In genomic region chr2:181682795-181683517, GRCh38 we compare ENCODE assay signal across 11 cellular contexts. TPM values are rescaled to one million over a fixed set of nuclear protein-coding genes. Genes with fewer than 3 reads are reported as not detected.
DNase-seq lines count a peak whose midpoint lies in the region; ATAC-seq, FAIRE-seq and TF ChIP-seq lines count a peak whose summit lies in the region.
"Had no signal": no experiment of that assay in that cellular context is flagged by ENCODE, and none has a peak within 500 bp of the region (broad histone marks: within the 10 kb centered on the region; RNA-seq: fewer than 3 reads in every experiment).

No MANE protein-coding gene starts in this region.

- CTCF ChIA-PET in CD8-positive, alpha-beta memory T cell (lab: Charles Lee): no interaction called here
- CTCF ChIA-PET in mammary epithelial cell (lab: Charles Lee; ENCODE audit: low non-redundant PET): no interaction called here

- peaks cover 61% of the 10 kb centered on the region for H3K27me3 ChIP-seq in CD8-positive, alpha-beta memory T cell (ENCODE audit: insufficient read depth, low read length, poor library complexity, severe bottlenecking)
- peaks cover 100% of the 10 kb centered on the region for H3K27me3 ChIP-seq in HUES6 (ENCODE audit: control insufficient read depth, insufficient read depth, low read length)
- peaks cover 69% of the 10 kb centered on the region for H3K27me3 ChIP-seq in mammary epithelial cell (ENCODE audit: insufficient read depth, low read length)

- peaks cover 0 to 15% (median 12%) of the 10 kb centered on the region in 5 donors for H3K9me3 Mint-ChIP-seq in CD8-positive, alpha-beta memory T cell
- H3K9me3 Mint-ChIP-seq in nephron: peaks cover 7% of the 10 kb centered on the region

- peaks cover 0 to 1% (median 0%) of the 10 kb centered on the region in 3 donors for H3K36me3 Mint-ChIP-seq in CD8-positive, alpha-beta memory T cell
- H3K36me3 Mint-ChIP-seq in nephron (ENCODE audit: low read depth): no peaks in the 10 kb centered on the region

- H2AFZ ChIP-seq in mammary epithelial cell (ENCODE audit: low read depth, low read length): no peak overlapping the region

- in situ Hi-C loops in mammary epithelial cell (cut with MboI; ENCODE audit: low sequenced_read_pairs in 2 of 2): no loop called here

- H3K4me1 Mint-ChIP-seq in CD8-positive, alpha-beta memory T cell: peaks cover 36 to 53% (median 45%) of the 10 kb centered on the region in 3 donors
- H3K4me1 Mint-ChIP-seq in nephron: peaks cover 42% of the 10 kb centered on the region

- POLR2A ChIA-PET in CD8-positive, alpha-beta memory T cell (lab: Charles Lee): no interaction called here

- H3K4me3 ChIP-seq in CD8-positive, alpha-beta memory T cell (ENCODE audit: low read length): no peak overlapping the region
- H3K4me3 ChIP-seq in HUES6 (ENCODE audit: low read depth, low read length) (peak overlapping the region; percentile 44), mammary epithelial cell (replicated peaks in 1 of 3; ENCODE audit: insufficient read depth in 1 of 3, low read depth in 2 of 3, low read length in 3 of 3) (no peak overlapping the region)

- no TSS peak for BruUV-seq in mammary epithelial cell (replicated peaks; lab: Mats Ljungman, UMichigan)

- no peaks in the 10 kb centered on the region for H4K20me1 ChIP-seq in mammary epithelial cell (ENCODE audit: insufficient read depth, low read length)

- ATAC-seq in GM18858 (IDR thresholded peaks at IDR 0.05; ENCODE audit: unreplicated experiment): no peak
- no peak for ATAC-seq in activated CD4-positive, CD25-positive, alpha-beta regulatory T cell treated with anti-CD3 and anti-CD28 coated beads, Interleukin-2, amount 50 U/mL, for 24 hours

- H3K79me2 ChIP-seq in mammary epithelial cell (ENCODE audit: insufficient read depth, low read length): no peaks in the 10 kb centered on the region

- intact Hi-C loops in mammary epithelial cell (cut with micrococcal nuclease): no loop called here

- dilution Hi-C loops in mammary epithelial cell (cut with HindIII; ENCODE audit: low sequenced_read_pairs): loop anchor here (25.0 kb wide), 1 partner anchor 121 kb away; no protein-coding TSS in a partner anchor

- no peaks in the 10 kb centered on the region for H3K9me3 ChIP-seq in CD8-positive, alpha-beta memory T cell (ENCODE audit: low read length)
- no peaks in the 10 kb centered on the region for H3K9me3 ChIP-seq in HUES6 (ENCODE audit: control insufficient read depth, insufficient read depth, low read depth, low read length)
- H3K9me3 ChIP-seq in mammary epithelial cell (replicated peaks; ENCODE audit: insufficient read depth, low read length): no peaks in the 10 kb centered on the region

- H3K27ac Mint-ChIP-seq in CD8-positive, alpha-beta memory T cell: peak overlapping the region in 1 of 8 donors; percentile 48
- no peak overlapping the region for H3K27ac Mint-ChIP-seq in nephron

- H3K4me2 ChIP-seq in mammary epithelial cell (ENCODE audit: insufficient read depth, low read depth, low read length): peak overlapping the region; percentile 19

- DNase-seq in CD8-positive, alpha-beta memory T cell: no peak
- DNase-seq in mammary epithelial cell (no peak), iPS-NIHi7 (ENCODE audit: extremely low spot score) (no peak), RCC 7860 (ENCODE audit: low spot score) (no peak)
- DNase-seq: NCI-H1436 had no signal

- no peaks in the 10 kb centered on the region for H3K36me3 ChIP-seq in CD8-positive, alpha-beta memory T cell (ENCODE audit: insufficient read depth, low read length)
- H3K36me3 ChIP-seq in HUES6 (ENCODE audit: control insufficient read depth, insufficient read depth, low read length): no peaks in the 10 kb centered on the region
- no peaks in the 10 kb centered on the region for H3K36me3 ChIP-seq in mammary epithelial cell (ENCODE audit: insufficient read depth, low read length)

- WGBS in mammary epithelial cell (ENCODE audit: low coverage, missing lambda C conversion rate): 12% methylated on average over 16 of the region's 42 CpGs

- no peak overlapping the region for H3K9ac ChIP-seq in HUES6 (ENCODE audit: low read length)
- H3K9ac ChIP-seq in mammary epithelial cell (ENCODE audit: insufficient read depth, low read length): no peak overlapping the region

- no peak for FAIRE-seq in RCC 7860 (lab: Jason Lieb, UNC)

- peaks cover 19% of the 10 kb centered on the region for H3K4me1 ChIP-seq in CD8-positive, alpha-beta memory T cell (ENCODE audit: insufficient read depth, low read length)
- H3K4me1 ChIP-seq in HUES6 (ENCODE audit: control insufficient read depth, insufficient read depth, low read length) (peaks cover 25% of the 10 kb centered on the region), mammary epithelial cell (ENCODE audit: insufficient read depth, low read length) (peaks cover 4% of the 10 kb centered on the region)

- H3K27me3 Mint-ChIP-seq in CD8-positive, alpha-beta memory T cell: peaks cover 81 to 92% of the 10 kb centered on the region in 2 donors
- H3K27me3 Mint-ChIP-seq in nephron (ENCODE audit: low read depth): peaks cover 100% of the 10 kb centered on the region

- no peak for TF ChIP-seq CTCF in mammary epithelial cell (conservative IDR thresholded peaks at IDR 0.05 in 1 of 2, IDR thresholded peaks at IDR 0.05 in 1 of 2; ENCODE audit: extremely low read depth in 1 of 2, insufficient read depth in 1 of 2, low read depth in 1 of 2, low read length in 2 of 2)
- TF ChIP-seq CTCF in nephron (IDR thresholded peaks at IDR 0.05; ENCODE audit: unreplicated experiment in 3 of 3): no peak

- no peak overlapping the region for H3K27ac ChIP-seq in CD8-positive, alpha-beta memory T cell (ENCODE audit: low read depth, low read length)
- H3K27ac ChIP-seq in HUES6 (ENCODE audit: low read depth, low read length) (no peak overlapping the region), mammary epithelial cell (ENCODE audit: insufficient read depth, low read depth, low read length) (no peak overlapping the region)

- H3K4me3 Mint-ChIP-seq in CD8-positive, alpha-beta memory T cell: peak overlapping the region in 6 of 7 donors; percentile 60 to 73 (median 66)
- peak overlapping the region; percentile 71 to 78 (median 75) for H3K4me3 Mint-ChIP-seq in nephron

RNA-seq across cellular contexts. Expression of gene NEUROD1, which starts 2.6 kb away (rescaled TPM):
- not detected for total RNA-seq in CD8-positive, alpha-beta memory T cell
- polyA plus RNA-seq in CD8-positive, alpha-beta memory T cell: not detected
- not detected for total RNA-seq in mammary epithelial cell
- not detected for polyA plus RNA-seq in mammary epithelial cell
- not detected for polyA minus RNA-seq in mammary epithelial cell
- total RNA-seq: G401, mucosa of gallbladder had no signal

RNA-seq across cellular contexts. Expression of gene CERKL, which starts 26.1 kb away (rescaled TPM):
- not detected for total RNA-seq in CD8-positive, alpha-beta memory T cell
- 31.9 TPM for polyA plus RNA-seq in CD8-positive, alpha-beta memory T cell
- total RNA-seq in mammary epithelial cell: 1 to 10 TPM in 1 of 2 donors, not detected in 1; 2.0 TPM
- 0.06 TPM for polyA plus RNA-seq in mammary epithelial cell
- not detected for polyA minus RNA-seq in mammary epithelial cell
- total RNA-seq: G401 had no signal
